ENCODE assay signal across 1 cellular context in genomic region chr9:137068539-137069507, GRCh38.
A peak's percentile ranks its signal among the peaks of the same experiment; 100 is the strongest.
TF ChIP-seq lines count a peak whose summit lies in the region.

No MANE protein-coding gene starts in this region.

TF ChIP-seq in K562, 482 proteins besides CTCF, POLR2A, EP300 and RAD21:
- no peak for TF ChIP-seq HNRNPH1 (optimal IDR thresholded peaks at IDR 0.05; ENCODE audit: low read depth, low read length)
- TF ChIP-seq MCM2 (IDR thresholded peaks at IDR 0.05; ENCODE audit: low read depth) = no peak
- TF ChIP-seq ZNF277 (CRISPR knock-in tag; IDR thresholded peaks at IDR 0.05; ENCODE audit: borderline replicate concordance) = no peak
- no peak for TF ChIP-seq DMBX1 (CRISPR knock-in tag; IDR thresholded peaks at IDR 0.05; ENCODE audit: borderline replicate concordance)
- TF ChIP-seq ZBTB11 (CRISPR knock-in tag; IDR thresholded peaks at IDR 0.05) = no peak
- TF ChIP-seq NR4A1 (CRISPR knock-in tag; IDR thresholded peaks at IDR 0.05) = no peak
- no peak for TF ChIP-seq NR4A1 (tag; IDR thresholded peaks at IDR 0.05)
- TF ChIP-seq RBFOX2 (IDR thresholded peaks at IDR 0.05; ENCODE audit: low read depth, low read length) = peak; percentile 38; the same call in 1 of the 2 replicates
- TF ChIP-seq BCLAF1 (IDR thresholded peaks at IDR 0.05; ENCODE audit: borderline replicate concordance in 1 of 2, control insufficient read depth in 1 of 2, low read depth in 2 of 2, low read length in 1 of 2) = no peak
- no peak for TF ChIP-seq MYBL2 (IDR thresholded peaks at IDR 0.05; ENCODE audit: low read depth)
- TF ChIP-seq MYBL2 (CRISPR knock-in tag; IDR thresholded peaks at IDR 0.05; ENCODE audit: borderline replicate concordance) = no peak
- 0 out of 2 replicates have a peak, but pooled peaks have one; percentile 25 for TF ChIP-seq STAG1 (CRISPR knock-in tag; IDR thresholded peaks at IDR 0.05; ENCODE audit: borderline replicate concordance)
- TF ChIP-seq XRCC4 (IDR thresholded peaks at IDR 0.05; ENCODE audit: extremely low read depth, insufficient read depth, insufficient read length) = no peak
- no peak for TF ChIP-seq ZNF212 (CRISPR knock-in tag; IDR thresholded peaks at IDR 0.05)
- TF ChIP-seq KAT7 (CRISPR knock-in tag; IDR thresholded peaks at IDR 0.05; ENCODE audit: borderline replicate concordance) = no peak
- TF ChIP-seq VEZF1 (CRISPR knock-in tag; IDR thresholded peaks at IDR 0.05) = no peak
- no peak for TF ChIP-seq JUND (IDR thresholded peaks at IDR 0.05; ENCODE audit: borderline replicate concordance, low read depth, low read length)
- TF ChIP-seq JUND (tag; IDR thresholded peaks at IDR 0.05; ENCODE audit: borderline replicate concordance, low read depth, low read length) = no peak
- no peak for TF ChIP-seq HES1 (IDR thresholded peaks at IDR 0.05; ENCODE audit: low read depth)
- TF ChIP-seq MAX (CRISPR knock-in tag; IDR thresholded peaks at IDR 0.05) = peak; percentile 45
- peak in 1 of 2 experiments; percentile 9; a peak in 1 of 4 replicates for TF ChIP-seq HDAC1 (IDR thresholded peaks at IDR 0.05)
- TF ChIP-seq ZNF140 (CRISPR knock-in tag; IDR thresholded peaks at IDR 0.05) = no peak
- TF ChIP-seq E2F6 (IDR thresholded peaks at IDR 0.05; ENCODE audit: borderline replicate concordance in 1 of 2, extremely low read depth in 1 of 2, insufficient read depth in 1 of 2, insufficient read length in 1 of 2, low read depth in 1 of 2, low read length in 1 of 2, poor library complexity in 1 of 2, severe bottlenecking in 1 of 2) = no peak
- peak; percentile 48 for TF ChIP-seq POLR2G (IDR thresholded peaks at IDR 0.05; ENCODE audit: low read depth, low read length)
- TF ChIP-seq TCF3 (CRISPR knock-in tag; IDR thresholded peaks at IDR 0.05) = no peak
- TF ChIP-seq CREB1 (IDR thresholded peaks at IDR 0.05) = no peak
- TF ChIP-seq CREB1 (CRISPR knock-in tag; IDR thresholded peaks at IDR 0.05) = no peak
- TF ChIP-seq FOXA3 (CRISPR knock-in tag; conservative IDR thresholded peaks at IDR 0.05 in 1 of 2, IDR thresholded peaks at IDR 0.05 in 1 of 2) = no peak
- no peak for TF ChIP-seq ZKSCAN1 (IDR thresholded peaks at IDR 0.05; ENCODE audit: low read depth, low read length)
- TF ChIP-seq ZNF589 (CRISPR knock-in tag; IDR thresholded peaks at IDR 0.05; ENCODE audit: low read depth) = no peak
- no peak for TF ChIP-seq MAFF (IDR thresholded peaks at IDR 0.05; ENCODE audit: low read length)
- TF ChIP-seq ZC3H8 (IDR thresholded peaks at IDR 0.05) = no peak
- no peak for TF ChIP-seq SNRNP70 (optimal IDR thresholded peaks at IDR 0.05; ENCODE audit: low read depth, low read length)
- no peak for TF ChIP-seq JUN (IDR thresholded peaks at IDR 0.05; ENCODE audit: borderline replicate concordance, low read depth, low read length)
- TF ChIP-seq JUN (CRISPR knock-in tag; IDR thresholded peaks at IDR 0.05; ENCODE audit: borderline replicate concordance) = no peak
- TF ChIP-seq CBFA2T2 (conservative IDR thresholded peaks at IDR 0.05) = no peak
- TF ChIP-seq PCBP1 (IDR thresholded peaks at IDR 0.05; ENCODE audit: low read depth, low read length, poor library complexity, severe bottlenecking) = no peak
- TF ChIP-seq POLR2AphosphoS2 (IDR thresholded peaks at IDR 0.05; ENCODE audit: low read length) = no peak
- no peak for TF ChIP-seq ZNF354B (CRISPR knock-in tag; IDR thresholded peaks at IDR 0.05)
- no peak for TF ChIP-seq MLLT1 (IDR thresholded peaks at IDR 0.05)
- TF ChIP-seq ETS1 (conservative IDR thresholded peaks at IDR 0.05; ENCODE audit: control insufficient read depth, low read depth, low read length) = no peak
- TF ChIP-seq TFAP4 (CRISPR knock-in tag; IDR thresholded peaks at IDR 0.05; ENCODE audit: borderline replicate concordance) = no peak
- no peak for TF ChIP-seq SMARCA4 (IDR thresholded peaks at IDR 0.05)
- TF ChIP-seq SMAD2 (IDR thresholded peaks at IDR 0.05; ENCODE audit: low read depth, low read length) = no peak
- peak; percentile 82 for TF ChIP-seq PKNOX1 (IDR thresholded peaks at IDR 0.05)
- peak; percentile 48; the same call in 1 of the 2 replicates for TF ChIP-seq ZC3H4 (CRISPR knock-in tag; IDR thresholded peaks at IDR 0.05; ENCODE audit: borderline replicate concordance)
- peak in 1 of 2 experiments; percentile 54; a peak in 2 of 4 replicates for TF ChIP-seq MNT (conservative IDR thresholded peaks at IDR 0.05)
- TF ChIP-seq SRF (CRISPR knock-in tag; IDR thresholded peaks at IDR 0.05) = no peak
